Comparison of ENCODE assay signal across 17 cellular contexts in genomic region chr16:11989238-11990160, GRCh38. TPM values are rescaled to one million over a fixed set of nuclear protein-coding genes. Genes with fewer than 3 reads are reported as not detected.
DNase-seq lines count a peak whose midpoint lies in the region; ATAC-seq and TF ChIP-seq lines count a peak whose summit lies in the region.
"Had no signal": no experiment of that assay in that cellular context is flagged by ENCODE, and none has a peak within 500 bp of the region (broad histone marks: within the 10 kb centered on the region; RNA-seq: fewer than 3 reads in every experiment).

No MANE protein-coding gene starts in this region.

- no peak overlapping the region for H3K4me3 Mint-ChIP-seq in T-cell
- H3K4me3 Mint-ChIP-seq: activated CD4-positive, alpha-beta memory T cell treated with anti-CD3 and anti-CD28 coated beads for 36 hours had no signal

- no peak overlapping the region for H3K27ac Mint-ChIP-seq in T-cell
- H3K27ac Mint-ChIP-seq: activated CD4-positive, alpha-beta memory T cell treated with anti-CD3 and anti-CD28 coated beads for 36 hours had no signal

- no peaks in the 10 kb centered on the region for H3K9me3 Mint-ChIP-seq in T-cell
- H3K9me3 Mint-ChIP-seq: activated CD4-positive, alpha-beta memory T cell treated with anti-CD3 and anti-CD28 coated beads for 36 hours had no signal

- POLR2A ChIA-PET in T-cell (lab: Charles Lee) = no interaction called here

- no peaks in the 10 kb centered on the region for H3K9me3 ChIP-seq in neuronal stem cell (replicated peaks in 1 of 2; ENCODE audit: control insufficient read depth in 2 of 2, insufficient read depth in 1 of 2, low read depth in 1 of 2, low read length in 2 of 2)
- H3K9me3 ChIP-seq: lower lobe of right lung, MG63, stomach had no signal

- H2BK12ac ChIP-seq in neuronal stem cell (ENCODE audit: low read length) = no peak overlapping the region

- no peaks in the 10 kb centered on the region for H3K79me1 ChIP-seq in neuronal stem cell (ENCODE audit: low read depth, low read length)

- H3K4me1 Mint-ChIP-seq in T-cell = peaks cover 2 to 23% (median 8%) of the 10 kb centered on the region in 3 donors

- ATAC-seq in HG03108 (IDR thresholded peaks at IDR 0.05; ENCODE audit: unreplicated experiment) (peak; percentile 35), T-cell (replicated peaks in 1 of 4) (no peak)
- ATAC-seq: lower lobe of right lung had no signal

- WGBS in neuronal stem cell (ENCODE audit: extremely low coverage in 2 of 2, insufficient read length in 2 of 2, insufficient replicate concordance in 1 of 2), 2 donors = no CpG with 5 or more reads among the region's 17 CpGs

- peaks cover 0 to 10% of the 10 kb centered on the region in 2 donors for H3K4me1 ChIP-seq in neuronal stem cell (ENCODE audit: control insufficient read depth in 2 of 2, insufficient read depth in 1 of 2, low read depth in 1 of 2, low read length in 2 of 2)

- H2BK5ac ChIP-seq in neuronal stem cell (ENCODE audit: low read length) = no peak overlapping the region

- no peak overlapping the region for H4K91ac ChIP-seq in neuronal stem cell (ENCODE audit: low read depth, low read length, poor library complexity)

- H3K4me3 ChIP-seq in GM06990 (replicated peaks; ENCODE audit: low read depth, low read length) (no peak overlapping the region), dorsolateral prefrontal cortex (peak overlapping the region in 28 of 59 donors; percentile 0 to 50 (median 16)), neuronal stem cell (ENCODE audit: low read length in 2 of 2) (no peak overlapping the region)
- H3K4me3 ChIP-seq: lower lobe of right lung, MG63, stomach had no signal

- H3K27me3 Mint-ChIP-seq in T-cell = no peaks in the 10 kb centered on the region
- H3K27me3 Mint-ChIP-seq: activated CD4-positive, alpha-beta memory T cell treated with anti-CD3 and anti-CD28 coated beads for 36 hours had no signal

- H3K4ac ChIP-seq in neuronal stem cell (ENCODE audit: low read length) = no peak overlapping the region

- H3K36me3 ChIP-seq in GM06990 (ENCODE audit: control insufficient read depth, insufficient read depth, low read length) (peaks cover 8% of the 10 kb centered on the region), neuronal stem cell (replicated peaks in 1 of 2; ENCODE audit: control insufficient read depth in 2 of 2, insufficient read depth in 2 of 2, low read length in 2 of 2) (no peaks in the 10 kb centered on the region)
- H3K36me3 ChIP-seq: brain microvascular endothelial cell, lower lobe of right lung, MG63, stomach had no signal

- H2BK15ac ChIP-seq in neuronal stem cell (ENCODE audit: low read length) = no peak overlapping the region

- peak overlapping the region in 58 of 59 donors; percentile 27 to 95 (median 83) for H3K27ac ChIP-seq in dorsolateral prefrontal cortex
- no peak overlapping the region for H3K27ac ChIP-seq in neuronal stem cell (replicated peaks; ENCODE audit: low read length)
- H3K27ac ChIP-seq: brain microvascular endothelial cell, lower lobe of right lung, stomach had no signal

- no peak overlapping the region for H3K9ac ChIP-seq in neuronal stem cell (ENCODE audit: low read depth, low read length, poor library complexity)

- H3K14ac ChIP-seq in neuronal stem cell (ENCODE audit: low read length) = peak overlapping the region; percentile 47

- H4K8ac ChIP-seq in neuronal stem cell (ENCODE audit: low read depth, low read length) = no peak overlapping the region

- no peak overlapping the region for H2BK120ac ChIP-seq in neuronal stem cell (ENCODE audit: low read depth, low read length)

- intact Hi-C loops in dorsolateral prefrontal cortex (cut with DNase I) = no loop called here

- CTCF ChIA-PET in T-cell (lab: Charles Lee) = no interaction called here

- H3K27me3 ChIP-seq in GM06990 (replicated peaks; ENCODE audit: control insufficient read depth, insufficient read depth, low read length) (no peaks in the 10 kb centered on the region), dorsolateral prefrontal cortex (no peaks in the 10 kb centered on the region), neuronal stem cell (ENCODE audit: control insufficient read depth in 3 of 3, insufficient read depth in 3 of 3, low read depth in 1 of 3, low read length in 3 of 3) (no peaks in the 10 kb centered on the region)
- H3K27me3 ChIP-seq: brain microvascular endothelial cell, MG63, stomach had no signal

- peak overlapping the region; percentile 53 for H3K18ac ChIP-seq in neuronal stem cell (ENCODE audit: low read length)

- peak overlapping the region; percentile 61 for H2AFZ ChIP-seq in neuronal stem cell (ENCODE audit: low read length)

- H2AK5ac ChIP-seq in neuronal stem cell (ENCODE audit: low read depth, low read length) = no peak overlapping the region

- no peak overlapping the region for H3K23ac ChIP-seq in neuronal stem cell (ENCODE audit: low read depth, low read length, poor library complexity)

- DNase-seq in GM06990 (ENCODE audit: extremely low read depth, insufficient read length) (peak; percentile 21), dorsolateral prefrontal cortex (peak in 8 of 10 donors; percentile 52 to 80 (median 65)), neuronal stem cell (ENCODE audit: low spot score) (no peak), DMS114 treated with DMSO at 0.1 percent for 48 hours (lab: John Stamatoyannopoulos, UW; ENCODE audit: unreplicated experiment) (no peak), HK-2 (ENCODE audit: unreplicated experiment) (no peak), NCI-H1105 (lab: John Stamatoyannopoulos, UW) (no peak), T-cell (no peak)
- DNase-seq: activated CD4-positive, alpha-beta memory T cell treated with anti-CD3 and anti-CD28 coated beads for 36 hours; activated effector memory CD4-positive, alpha-beta T cell treated with anti-CD3 and anti-CD28 coated beads, Interleukin-2, amount 50 U/mL, for 16 hours; brain microvascular endothelial cell; DND-41; lower lobe of right lung; MG63; stimulated activated CD4-positive, alpha-beta T cell treated with anti-CD3 and anti-CD28 coated beads, Interleukin-4, amount 100 ng/mL, for 24 hours; stomach; T-helper 2 cell had no signal

- no peak overlapping the region for H3K4me2 ChIP-seq in neuronal stem cell (ENCODE audit: insufficient read depth, low read length, poor library complexity, severe bottlenecking)

- TF ChIP-seq CTCF in GM06990 (IDR thresholded peaks at IDR 0.05; ENCODE audit: insufficient read depth, low read length, poor library complexity, severe bottlenecking) (no peak), dorsolateral prefrontal cortex (IDR thresholded peaks at IDR 0.05 in 54 of 56, conservative IDR thresholded peaks at IDR 0.05 in 2 of 56; ENCODE audit: low read depth in 1 of 56, partially characterized antibody in 56 of 56) (peak in 5 of 56 donors; percentile 5 to 17 (median 9))

- H3K36me3 Mint-ChIP-seq in T-cell = peaks cover 17% of the 10 kb centered on the region
- H3K36me3 Mint-ChIP-seq: activated CD4-positive, alpha-beta memory T cell treated with anti-CD3 and anti-CD28 coated beads for 36 hours had no signal

RNA-seq across cellular contexts. Expression of gene SNX29, which starts 13.0 kb away (rescaled TPM):
- 10 to 100 TPM; 26.7 to 87.0 (median 46.5) TPM for total RNA-seq in dorsolateral prefrontal cortex
- polyA plus RNA-seq in neuronal stem cell (2013, experiment 1 of 2) = 3.4 TPM
- 3.6 TPM for polyA plus RNA-seq in neuronal stem cell (2013, experiment 2 of 2)
- total RNA-seq in T-cell = 10 to 100 TPM; 28.8 to 40.4 (median 36.2) TPM

RNA-seq across cellular contexts. Expression of gene TNFRSF17, which starts 24.5 kb away (rescaled TPM):
- total RNA-seq in dorsolateral prefrontal cortex (not detected), T-cell (1 to 10 TPM in 2 of 5 donors, under 1 TPM in 3; 0.41 to 1.4 (median 0.82) TPM)
- polyA plus RNA-seq in neuronal stem cell (2013, experiment 1 of 2) = not detected
- polyA plus RNA-seq in neuronal stem cell (2013, experiment 2 of 2) = not detected
- total RNA-seq: activated CD4-positive, alpha-beta memory T cell treated with anti-CD3 and anti-CD28 coated beads for 36 hours had no signal

RNA-seq across cellular contexts. Expression of gene NPIPB2, which starts 47.7 kb away (rescaled TPM):
- total RNA-seq in dorsolateral prefrontal cortex = 10 to 100 TPM in 119 of 120 experiments, 1 to 10 TPM in 1; 7.7 to 62.0 (median 23.6) TPM
- 3.4 TPM for polyA plus RNA-seq in neuronal stem cell (2013, experiment 1 of 2)
- 3.3 TPM for polyA plus RNA-seq in neuronal stem cell (2013, experiment 2 of 2)
- total RNA-seq in T-cell = 10 to 100 TPM; 14.6 to 23.1 (median 19.5) TPM

Comparison
In these comparisons a context has a peak if more than half of its experiments do, and no peak if none do; other contexts are left out.
1. DNase-seq: peak in GM06990 (single experiment) and dorsolateral prefrontal cortex (8 of 10); none in neuronal stem cell (single experiment), DMS114 treated with DMSO at 0.1 percent for 48 hours (single experiment), HK-2 (single experiment), NCI-H1105 (single experiment) and T-cell (0 of 34).